Comparison of ENCODE assay signal across 3 cellular contexts in genomic region chr19:44515031-44515430, GRCh38.
TF ChIP-seq lines count a peak whose summit lies in the region.

No MANE protein-coding gene starts in this region.

TF ChIP-seq in HepG2, 621 proteins besides CTCF, POLR2A, EP300 and RAD21:
- peak; percentile 60; the same call in 1 of the 2 replicates for TF ChIP-seq CREB1 (IDR thresholded peaks at IDR 0.05)
- no peak for TF ChIP-seq CREB1 (CRISPR knock-in tag; IDR thresholded peaks at IDR 0.05)
- TF ChIP-seq PLRG1 (conservative IDR thresholded peaks at IDR 0.05): no peak

TF ChIP-seq in A549, 52 proteins besides CTCF, POLR2A, EP300 and RAD21:
- TF ChIP-seq SMC3 (IDR thresholded peaks at IDR 0.05): no peak
- TF ChIP-seq POLR2AphosphoS2 (conservative IDR thresholded peaks at IDR 0.05; ENCODE audit: low read length): no peak
- no peak for TF ChIP-seq FOSL2 (IDR thresholded peaks at IDR 0.05)
- no peak for TF ChIP-seq FOSL2 (CRISPR knock-in tag; IDR thresholded peaks at IDR 0.05)
- TF ChIP-seq ELK1 (IDR thresholded peaks at IDR 0.05; ENCODE audit: low read depth, low read length): no peak
- TF ChIP-seq ESRRA (IDR thresholded peaks at IDR 0.05; ENCODE audit: borderline replicate concordance, low read length): no peak
- no peak for TF ChIP-seq CHD2 (IDR thresholded peaks at IDR 0.05; ENCODE audit: low read length, partially characterized antibody)

TF ChIP-seq in HEK293, 187 proteins besides CTCF, POLR2A, EP300 and RAD21:
- TF ChIP-seq ZNF354C (tag by site-specific recombination; IDR thresholded peaks at IDR 0.05; ENCODE audit: borderline replicate concordance, low read depth) (no peak), ZNF513 (tag by site-specific recombination; IDR thresholded peaks at IDR 0.05) (peak; percentile 88)
